Comparison of ENCODE assay signal across 24 cellular contexts in the genomic region with DNA sequence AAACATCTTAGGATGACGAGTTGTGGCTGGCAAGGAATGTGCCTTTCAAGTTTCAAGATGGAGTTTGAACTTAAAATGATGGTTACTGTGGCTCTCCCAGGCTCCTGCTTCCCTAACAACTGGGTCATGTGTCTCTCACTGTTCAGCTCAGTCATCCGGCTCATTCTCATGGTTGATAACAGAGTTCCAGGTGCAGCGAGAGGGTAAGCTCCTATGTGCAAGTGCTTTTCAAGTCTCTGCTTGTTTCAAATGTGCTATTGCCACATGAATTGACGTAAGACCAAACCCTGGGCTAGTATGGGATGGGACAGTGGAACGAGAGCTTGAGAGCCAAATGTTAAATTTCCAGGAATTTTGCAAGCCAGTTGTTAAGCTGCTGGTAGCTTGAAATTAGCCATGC. TPM values are rescaled to one million over a fixed set of nuclear protein-coding genes. Genes with fewer than 3 reads are reported as not detected.
DNase-seq lines count a peak whose midpoint lies in the region; ATAC-seq and TF ChIP-seq lines count a peak whose summit lies in the region.
"Had no signal": no experiment of that assay in that cellular context is flagged by ENCODE, and none has a peak within 500 bp of the region (broad histone marks: within the 10 kb centered on the region; RNA-seq: fewer than 3 reads in every experiment).

No MANE protein-coding gene starts in this region.

- POLR2A ChIA-PET in RWPE1 (lab: Yijun Ruan, JAX; ENCODE audit: low non-redundant PET) = no interaction called here

- intact Hi-C loops in left lung (cut with DNase I) (no loop called here), head of caudate nucleus (cut with DNase I) (no loop called here)

- peak; percentile 88 for ATAC-seq in esophagus mucosa
- peak; percentile 65 for ATAC-seq in left lung
- peak; percentile 28 to 59 for ATAC-seq in upper lobe of left lung (ENCODE audit: low FRiP score in 2 of 2)
- ATAC-seq: activated T-cell treated with anti-CD3 and anti-CD28 coated beads, Interleukin-2, amount 50 U/mL, for 72 hours; mucosa of descending colon; stimulated activated naive CD8-positive, alpha-beta T cell treated with anti-CD3 and anti-CD28 coated beads, Interleukin-15, amount 100 ng/mL, for 72 hours; T-helper 17 cell had no signal

- H3K9me3 ChIP-seq in left lung (peaks cover 0 to 4% of the 10 kb centered on the region in 2 donors), upper lobe of left lung (peaks cover 0 to 4% (median 0%) of the 10 kb centered on the region in 4 donors)
- H3K9me3 ChIP-seq: mucosa of descending colon had no signal

- CTCF ChIA-PET in RWPE1 (lab: Yijun Ruan, JAX) = interaction anchor here (0.6 to 1.2 kb wide), 3 partner anchors 41 to 265 kb away, joined by 3 to 4 read pairs (median 3); no protein-coding TSS in a partner anchor

- H3K4me3 ChIP-seq in left lung (no peak overlapping the region), upper lobe of left lung (no peak overlapping the region)
- H3K4me3 ChIP-seq: mucosa of descending colon had no signal

- H3K4me1 ChIP-seq in left lung (no peaks in the 10 kb centered on the region), upper lobe of left lung (no peaks in the 10 kb centered on the region)

- H3K36me3 ChIP-seq in left lung = no peaks in the 10 kb centered on the region
- H3K36me3 ChIP-seq in upper lobe of left lung = no peaks in the 10 kb centered on the region
- H3K36me3 ChIP-seq: brain microvascular endothelial cell, WERI-Rb-1 had no signal

- peak in 1 of 4 donors; percentile 25 for TF ChIP-seq EP300 in upper lobe of left lung (IDR thresholded peaks at IDR 0.05)

- TF ChIP-seq CTCF in RWPE1 (conservative IDR thresholded peaks at IDR 0.05; ENCODE audit: low read depth) (no peak), left lung (IDR thresholded peaks at IDR 0.05) (no peak), upper lobe of left lung (IDR thresholded peaks at IDR 0.05) (no peak)

- DNase-seq in RWPE1 (ENCODE audit: low spot score) = peak; percentile 87
- DNase-seq in left lung = no peak
- peak in 1 of 2 donors; percentile 44 for DNase-seq in upper lobe of left lung
- no peak for DNase-seq in cerebellum (ENCODE audit: low spot score)
- no peak for DNase-seq in activated CD4-positive, alpha-beta T cell treated with anti-CD3 and anti-CD28 coated beads, Interleukin-2, amount 50 U/mL, for 48 hours
- DNase-seq in head of caudate nucleus = no peak
- DNase-seq: activated CD4-positive, alpha-beta memory T cell treated with anti-CD3 and anti-CD28 coated beads, Interleukin-2, amount 10 ng/mL, durations not matched to agents 7 days and 5 days; activated naive CD8-positive, alpha-beta T cell treated with anti-CD3 and anti-CD28 coated beads for 36 hours; activated T-cell treated with anti-CD3 and anti-CD28 coated beads, Interleukin-2, amount 50 U/mL, for 72 hours; brain microvascular endothelial cell; erythroblast; GDM1; hypothalamus; kidney glomerular epithelial cell; mucosa of descending colon; MV-4-11; NCI-H2081; NCI-H510A treated with DMSO at 0.1 percent for 48 hours; retina; stimulated activated CD4-positive, alpha-beta T cell treated with anti-CD3 and anti-CD28 coated beads, Interleukin-1b, Interleukin-23, amount 100 ng/mL, for 48 hours; stimulated activated naive CD8-positive, alpha-beta T cell treated with anti-CD3 and anti-CD28 coated beads, Interleukin-15, amount 100 ng/mL, for 72 hours; T-helper 17 cell; WERI-Rb-1 had no signal

- H3K27ac ChIP-seq in RWPE1 (peak overlapping the region; percentile 79), left lung (no peak overlapping the region), upper lobe of left lung (no peak overlapping the region)
- H3K27ac ChIP-seq: brain microvascular endothelial cell, WERI-Rb-1 had no signal

- TF ChIP-seq POLR2A in upper lobe of left lung (IDR thresholded peaks at IDR 0.05) = no peak

- H3K27me3 ChIP-seq in left lung (no peaks in the 10 kb centered on the region), upper lobe of left lung (no peaks in the 10 kb centered on the region)
- H3K27me3 ChIP-seq: brain microvascular endothelial cell had no signal

- 45 to 47% methylated on average over 5 of the region's 5 CpGs for WGBS in upper lobe of left lung, 2 donors

RNA-seq across cellular contexts. Expression of gene PUM2, which starts 19.5 kb away (rescaled TPM):
- 53.6 TPM for total RNA-seq in esophagus mucosa
- total RNA-seq in left lung = 10 to 100 TPM; 86.4 to 97.6 TPM
- total RNA-seq in upper lobe of left lung = 100 to 1,000 TPM in 1 of 6 donors, 10 to 100 TPM in 5; 33.1 to 114 (median 86.6) TPM
- total RNA-seq in cerebellum = 124 TPM
